Comparison of ENCODE assay signal across 1 cellular context in the genomic region with DNA sequence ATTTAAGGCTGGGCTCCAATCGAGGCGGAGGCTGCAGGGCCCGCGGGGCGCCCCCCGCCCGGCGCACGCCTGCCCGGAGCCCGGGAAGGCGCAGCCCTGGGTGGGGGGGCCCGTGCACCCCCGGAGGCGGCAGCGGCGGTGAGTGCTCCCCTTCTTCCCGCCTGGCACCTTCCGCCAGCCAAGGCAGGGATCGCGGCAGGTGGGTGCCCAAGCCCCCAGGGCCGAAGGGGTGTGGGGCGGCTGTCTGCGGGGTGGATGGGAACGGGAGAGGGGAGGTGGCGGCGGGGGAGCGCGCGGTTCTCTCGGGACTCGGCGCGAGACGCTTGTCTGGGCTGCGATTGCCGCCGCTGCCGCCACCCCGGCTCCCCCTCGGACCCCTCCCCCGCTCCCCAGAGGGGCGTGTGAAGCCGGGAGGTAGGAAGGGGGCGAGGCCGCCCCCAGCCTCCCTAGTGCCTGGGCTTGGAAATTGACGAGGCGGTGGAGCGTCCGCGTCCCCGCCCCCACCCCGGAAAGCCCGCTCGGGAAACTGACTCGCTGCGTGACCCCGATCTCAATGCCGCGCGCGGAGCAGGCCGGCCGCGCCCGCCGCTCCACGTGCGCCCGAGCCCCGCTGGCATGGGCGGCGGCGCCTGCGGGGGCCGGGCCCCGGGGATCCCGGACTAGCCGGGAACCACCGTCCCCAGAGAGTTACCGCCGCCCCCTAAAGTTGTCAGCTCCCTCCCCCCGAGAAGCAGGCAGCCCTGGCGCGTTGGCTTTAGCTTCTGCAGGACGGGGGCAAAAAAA.
TF ChIP-seq lines count a peak whose summit lies in the region.

No MANE protein-coding gene starts in this region.

TF ChIP-seq in GM12878, 131 proteins besides CTCF, POLR2A, EP300 and RAD21 (continued from another document):
- TF ChIP-seq, protein P1, sequence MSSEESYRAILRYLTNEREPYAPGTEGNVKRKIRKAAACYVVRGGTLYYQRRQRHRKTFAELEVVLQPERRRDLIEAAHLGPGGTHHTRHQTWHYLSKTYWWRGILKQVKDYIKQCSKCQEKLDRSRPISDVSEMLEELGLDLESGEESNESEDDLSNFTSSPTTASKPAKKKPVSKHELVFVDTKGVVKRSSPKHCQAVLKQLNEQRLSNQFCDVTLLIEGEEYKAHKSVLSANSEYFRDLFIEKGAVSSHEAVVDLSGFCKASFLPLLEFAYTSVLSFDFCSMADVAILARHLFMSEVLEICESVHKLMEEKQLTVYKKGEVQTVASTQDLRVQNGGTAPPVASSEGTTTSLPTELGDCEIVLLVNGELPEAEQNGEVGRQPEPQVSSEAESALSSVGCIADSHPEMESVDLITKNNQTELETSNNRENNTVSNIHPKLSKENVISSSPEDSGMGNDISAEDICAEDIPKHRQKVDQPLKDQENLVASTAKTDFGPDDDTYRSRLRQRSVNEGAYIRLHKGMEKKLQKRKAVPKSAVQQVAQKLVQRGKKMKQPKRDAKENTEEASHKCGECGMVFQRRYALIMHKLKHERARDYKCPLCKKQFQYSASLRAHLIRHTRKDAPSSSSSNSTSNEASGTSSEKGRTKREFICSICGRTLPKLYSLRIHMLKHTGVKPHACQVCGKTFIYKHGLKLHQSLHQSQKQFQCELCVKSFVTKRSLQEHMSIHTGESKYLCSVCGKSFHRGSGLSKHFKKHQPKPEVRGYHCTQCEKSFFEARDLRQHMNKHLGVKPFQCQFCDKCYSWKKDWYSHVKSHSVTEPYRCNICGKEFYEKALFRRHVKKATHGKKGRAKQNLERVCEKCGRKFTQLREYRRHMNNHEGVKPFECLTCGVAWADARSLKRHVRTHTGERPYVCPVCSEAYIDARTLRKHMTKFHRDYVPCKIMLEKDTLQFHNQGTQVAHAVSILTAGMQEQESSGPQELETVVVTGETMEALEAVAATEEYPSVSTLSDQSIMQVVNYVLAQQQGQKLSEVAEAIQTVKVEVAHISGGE (CRISPR knock-in tag; IDR thresholded peaks at IDR 0.05): no peak
- no peak for TF ChIP-seq EZH2 (IDR thresholded peaks at IDR 0.05; ENCODE audit: borderline replicate concordance, control insufficient read depth, low read depth, low read length)
- TF ChIP-seq BRCA1 (IDR thresholded peaks at IDR 0.05; ENCODE audit: low read depth, low read length): 0 out of 2 replicates have a peak, but pooled peaks have one; percentile 20
- TF ChIP-seq ELK1 (IDR thresholded peaks at IDR 0.05; ENCODE audit: low read depth, low read length): no peak
- 0 out of 2 replicates have a peak, but pooled peaks have one; percentile 10 for TF ChIP-seq EED (IDR thresholded peaks at IDR 0.05; ENCODE audit: low read depth)
- TF ChIP-seq MAX (IDR thresholded peaks at IDR 0.05; ENCODE audit: low read depth, low read length): 0 out of 2 replicates have a peak, but pooled peaks have one; percentile 42
- peak in 1 of 2 experiments; percentile 51; a peak in 1 of 3 replicates for TF ChIP-seq EGR1 (IDR thresholded peaks at IDR 0.05; ENCODE audit: borderline replicate concordance in 1 of 2, low read depth in 2 of 2, low read length in 2 of 2)
- TF ChIP-seq ZSCAN29 (IDR thresholded peaks at IDR 0.05): 0 out of 2 replicates have a peak, but pooled peaks have one; percentile 56
- no peak for TF ChIP-seq ZNF217 (IDR thresholded peaks at IDR 0.05)
- TF ChIP-seq LARP7 (IDR thresholded peaks at IDR 0.05): peak; percentile 83
- TF ChIP-seq HDAC2 (IDR thresholded peaks at IDR 0.05): no peak
- TF ChIP-seq, protein P2, sequence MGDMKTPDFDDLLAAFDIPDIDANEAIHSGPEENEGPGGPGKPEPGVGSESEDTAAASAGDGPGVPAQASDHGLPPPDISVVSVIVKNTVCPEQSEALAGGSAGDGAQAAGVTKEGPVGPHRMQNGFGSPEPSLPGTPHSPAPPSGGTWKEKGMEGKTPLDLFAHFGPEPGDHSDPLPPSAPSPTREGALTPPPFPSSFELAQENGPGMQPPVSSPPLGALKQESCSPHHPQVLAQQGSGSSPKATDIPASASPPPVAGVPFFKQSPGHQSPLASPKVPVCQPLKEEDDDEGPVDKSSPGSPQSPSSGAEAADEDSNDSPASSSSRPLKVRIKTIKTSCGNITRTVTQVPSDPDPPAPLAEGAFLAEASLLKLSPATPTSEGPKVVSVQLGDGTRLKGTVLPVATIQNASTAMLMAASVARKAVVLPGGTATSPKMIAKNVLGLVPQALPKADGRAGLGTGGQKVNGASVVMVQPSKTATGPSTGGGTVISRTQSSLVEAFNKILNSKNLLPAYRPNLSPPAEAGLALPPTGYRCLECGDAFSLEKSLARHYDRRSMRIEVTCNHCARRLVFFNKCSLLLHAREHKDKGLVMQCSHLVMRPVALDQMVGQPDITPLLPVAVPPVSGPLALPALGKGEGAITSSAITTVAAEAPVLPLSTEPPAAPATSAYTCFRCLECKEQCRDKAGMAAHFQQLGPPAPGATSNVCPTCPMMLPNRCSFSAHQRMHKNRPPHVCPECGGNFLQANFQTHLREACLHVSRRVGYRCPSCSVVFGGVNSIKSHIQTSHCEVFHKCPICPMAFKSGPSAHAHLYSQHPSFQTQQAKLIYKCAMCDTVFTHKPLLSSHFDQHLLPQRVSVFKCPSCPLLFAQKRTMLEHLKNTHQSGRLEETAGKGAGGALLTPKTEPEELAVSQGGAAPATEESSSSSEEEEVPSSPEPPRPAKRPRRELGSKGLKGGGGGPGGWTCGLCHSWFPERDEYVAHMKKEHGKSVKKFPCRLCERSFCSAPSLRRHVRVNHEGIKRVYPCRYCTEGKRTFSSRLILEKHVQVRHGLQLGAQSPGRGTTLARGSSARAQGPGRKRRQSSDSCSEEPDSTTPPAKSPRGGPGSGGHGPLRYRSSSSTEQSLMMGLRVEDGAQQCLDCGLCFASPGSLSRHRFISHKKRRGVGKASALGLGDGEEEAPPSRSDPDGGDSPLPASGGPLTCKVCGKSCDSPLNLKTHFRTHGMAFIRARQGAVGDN (IDR thresholded peaks at IDR 0.05): 0 out of 2 replicates have a peak, but pooled peaks have one; percentile 13
- TF ChIP-seq CHD2 (IDR thresholded peaks at IDR 0.05; ENCODE audit: borderline replicate concordance, low read depth, low read length): 0 out of 2 replicates have a peak, but pooled peaks have one; percentile 9
- no peak for TF ChIP-seq ZBED1 (IDR thresholded peaks at IDR 0.05; ENCODE audit: borderline replicate concordance)
- TF ChIP-seq SMARCA5 (IDR thresholded peaks at IDR 0.05): peak; percentile 42
- peak; percentile 55 to 86; a peak in 3 of 4 replicates for TF ChIP-seq BHLHE40 (IDR thresholded peaks at IDR 0.05; ENCODE audit: borderline replicate concordance in 1 of 2, low read depth in 2 of 2, low read length in 1 of 2)
- TF ChIP-seq HDAC6 (IDR thresholded peaks at IDR 0.05; ENCODE audit: unreplicated experiment): peak; percentile 28
- TF ChIP-seq FOS (IDR thresholded peaks at IDR 0.05; ENCODE audit: borderline replicate concordance, extremely low read depth, insufficient read length): no peak
- TF ChIP-seq NFXL1 (IDR thresholded peaks at IDR 0.05; ENCODE audit: borderline replicate concordance): 0 out of 2 replicates have a peak, but pooled peaks have one; percentile 34
- peak; percentile 65 for TF ChIP-seq GATAD2B (conservative IDR thresholded peaks at IDR 0.05; ENCODE audit: low read depth)
- no peak for TF ChIP-seq JUND (IDR thresholded peaks at IDR 0.05; ENCODE audit: low read depth, low read length)
- peak; percentile 36 for TF ChIP-seq MEF2B (IDR thresholded peaks at IDR 0.05; ENCODE audit: partially characterized antibody, poor library complexity, severe bottlenecking)
- peak; percentile 57; the same call in 1 of the 2 replicates for TF ChIP-seq RB1 (IDR thresholded peaks at IDR 0.05; ENCODE audit: borderline replicate concordance)
- TF ChIP-seq NR2C2 (IDR thresholded peaks at IDR 0.05; ENCODE audit: borderline replicate concordance, control insufficient read depth, insufficient read length, low read depth): no peak
- peak; percentile 58 for TF ChIP-seq IKZF1 (conservative IDR thresholded peaks at IDR 0.05)
- TF ChIP-seq SMAD1 (IDR thresholded peaks at IDR 0.05; ENCODE audit: low read depth, partially characterized antibody): no peak
- peak; percentile 89 for TF ChIP-seq MXI1 (IDR thresholded peaks at IDR 0.05; ENCODE audit: low read depth, low read length)
- TF ChIP-seq YBX1 (IDR thresholded peaks at IDR 0.05): no peak
- TF ChIP-seq, protein P3, sequence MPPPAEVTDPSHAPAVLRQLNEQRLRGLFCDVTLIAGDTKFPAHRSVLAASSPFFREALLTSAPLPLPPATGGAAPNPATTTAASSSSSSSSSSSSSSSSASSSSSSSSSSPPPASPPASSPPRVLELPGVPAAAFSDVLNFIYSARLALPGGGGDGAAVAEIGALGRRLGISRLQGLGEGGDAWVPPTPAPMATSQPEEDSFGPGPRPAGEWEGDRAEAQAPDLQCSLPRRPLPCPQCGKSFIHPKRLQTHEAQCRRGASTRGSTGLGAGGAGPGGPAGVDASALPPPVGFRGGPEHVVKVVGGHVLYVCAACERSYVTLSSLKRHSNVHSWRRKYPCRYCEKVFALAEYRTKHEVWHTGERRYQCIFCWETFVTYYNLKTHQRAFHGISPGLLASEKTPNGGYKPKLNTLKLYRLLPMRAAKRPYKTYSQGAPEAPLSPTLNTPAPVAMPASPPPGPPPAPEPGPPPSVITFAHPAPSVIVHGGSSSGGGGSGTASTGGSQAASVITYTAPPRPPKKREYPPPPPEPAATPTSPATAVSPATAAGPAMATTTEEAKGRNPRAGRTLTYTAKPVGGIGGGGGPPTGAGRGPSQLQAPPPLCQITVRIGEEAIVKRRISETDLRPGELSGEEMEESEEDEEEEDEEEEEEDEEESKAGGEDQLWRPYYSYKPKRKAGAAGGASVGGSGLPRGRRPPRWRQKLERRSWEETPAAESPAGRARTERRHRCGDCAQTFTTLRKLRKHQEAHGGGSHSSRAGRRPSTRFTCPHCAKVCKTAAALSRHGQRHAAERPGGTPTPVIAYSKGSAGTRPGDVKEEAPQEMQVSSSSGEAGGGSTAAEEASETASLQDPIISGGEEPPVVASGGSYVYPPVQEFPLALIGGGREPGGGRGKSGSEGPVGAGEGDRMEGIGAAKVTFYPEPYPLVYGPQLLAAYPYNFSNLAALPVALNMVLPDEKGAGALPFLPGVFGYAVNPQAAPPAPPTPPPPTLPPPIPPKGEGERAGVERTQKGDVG (CRISPR knock-in tag; IDR thresholded peaks at IDR 0.05): no peak
- TF ChIP-seq PML (IDR thresholded peaks at IDR 0.05; ENCODE audit: low read length): no peak
- 0 out of 2 replicates have a peak, but pooled peaks have one; percentile 24 for TF ChIP-seq ZNF24 (IDR thresholded peaks at IDR 0.05)
- TF ChIP-seq BACH1 (IDR thresholded peaks at IDR 0.05; ENCODE audit: borderline replicate concordance): peak; percentile 44; the same call in 1 of the 2 replicates
- peak; percentile 79 for TF ChIP-seq NKRF (conservative IDR thresholded peaks at IDR 0.05)
- TF ChIP-seq, protein P4, sequence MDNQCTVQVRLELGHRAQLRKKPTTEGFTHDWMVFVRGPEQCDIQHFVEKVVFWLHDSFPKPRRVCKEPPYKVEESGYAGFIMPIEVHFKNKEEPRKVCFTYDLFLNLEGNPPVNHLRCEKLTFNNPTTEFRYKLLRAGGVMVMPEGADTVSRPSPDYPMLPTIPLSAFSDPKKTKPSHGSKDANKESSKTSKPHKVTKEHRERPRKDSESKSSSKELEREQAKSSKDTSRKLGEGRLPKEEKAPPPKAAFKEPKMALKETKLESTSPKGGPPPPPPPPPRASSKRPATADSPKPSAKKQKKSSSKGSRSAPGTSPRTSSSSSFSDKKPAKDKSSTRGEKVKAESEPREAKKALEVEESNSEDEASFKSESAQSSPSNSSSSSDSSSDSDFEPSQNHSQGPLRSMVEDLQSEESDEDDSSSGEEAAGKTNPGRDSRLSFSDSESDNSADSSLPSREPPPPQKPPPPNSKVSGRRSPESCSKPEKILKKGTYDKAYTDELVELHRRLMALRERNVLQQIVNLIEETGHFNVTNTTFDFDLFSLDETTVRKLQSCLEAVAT (IDR thresholded peaks at IDR 0.05): no peak
